16 cellular contexts compared by ENCODE assay signal in the genomic region with DNA sequence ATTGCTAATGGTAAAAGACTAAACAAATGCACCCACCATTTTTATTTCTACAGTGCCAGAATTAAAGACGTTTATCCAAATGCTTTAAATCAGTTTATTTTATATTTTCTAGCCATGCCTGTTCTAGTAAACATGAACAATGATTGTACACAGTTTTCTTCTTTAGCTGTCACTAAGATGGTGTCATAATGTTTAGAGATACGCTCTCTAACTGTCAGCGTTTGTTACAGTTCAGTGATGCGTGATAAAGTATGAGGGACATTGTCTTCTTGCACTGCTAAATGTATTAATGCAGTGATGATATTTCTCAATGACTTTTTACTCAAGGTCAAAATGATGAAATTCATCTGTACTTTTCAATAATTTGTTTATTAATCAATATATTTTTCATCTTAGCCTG.
DNase-seq lines count a peak whose midpoint lies in the region; ATAC-seq and TF ChIP-seq lines count a peak whose summit lies in the region.
"Had no signal": no experiment of that assay in that cellular context is flagged by ENCODE, and none has a peak within 500 bp of the region (broad histone marks: within the 10 kb centered on the region; RNA-seq: fewer than 3 reads in every experiment).

No MANE protein-coding gene starts in this region.

- no peak for ATAC-seq in HG02870 (IDR thresholded peaks at IDR 0.05; ENCODE audit: unreplicated experiment)
- no peak for ATAC-seq in HG03175 (IDR thresholded peaks at IDR 0.05; ENCODE audit: unreplicated experiment)
- no peak for ATAC-seq in HG03457 (IDR thresholded peaks at IDR 0.05; ENCODE audit: unreplicated experiment)
- ATAC-seq: GM12878, HCT116, HepG2 had no signal

- no peak overlapping the region for H3K9ac ChIP-seq in parathyroid adenoma
- H3K9ac ChIP-seq: GM23248 had no signal

- peak overlapping the region; percentile 56 for H2AFZ ChIP-seq in parathyroid adenoma
- H2AFZ ChIP-seq: GM23248 had no signal

- no peak overlapping the region for H3K4me3 ChIP-seq in parathyroid adenoma (ENCODE audit: low read depth, low read length)
- H3K4me3 ChIP-seq: GM12878, GM23248 had no signal

- peaks cover 12% of the 10 kb centered on the region for H3K4me1 ChIP-seq in parathyroid adenoma
- H3K4me1 ChIP-seq: Caco-2 had no signal

- H3K27ac ChIP-seq in parathyroid adenoma = peak overlapping the region; percentile 84
- H3K27ac ChIP-seq: 22Rv1, GM23248 had no signal

- DNase-seq in NCI-H1417 (lab: John Stamatoyannopoulos, UW) = peak in 2 of 3 experiments; percentile 4 to 28
- no peak for DNase-seq in NCI-H1417 treated with DMSO at 0.1 percent for 48 hours (lab: John Stamatoyannopoulos, UW)
- DNase-seq in DMS53 treated with DMSO at 0.1 percent for 48 hours (lab: John Stamatoyannopoulos, UW; ENCODE audit: unreplicated experiment) = peak; percentile 66
- peak; percentile 7 for DNase-seq in glomerular visceral epithelial cell (ENCODE audit: extremely low spot score)
- DNase-seq: Caco-2; CD8-positive, alpha-beta memory T cell; DMS79; GM23248 had no signal

- no peaks in the 10 kb centered on the region for H3K36me3 ChIP-seq in parathyroid adenoma (ENCODE audit: control insufficient read depth, insufficient read depth, low read length)

- H3K9me3 ChIP-seq in parathyroid adenoma (ENCODE audit: control insufficient read depth, low read length) = no peaks in the 10 kb centered on the region
- H3K9me3 ChIP-seq: Caco-2 had no signal

- H3K79me2 ChIP-seq in parathyroid adenoma = no peaks in the 10 kb centered on the region

- TF ChIP-seq CTCF in parathyroid adenoma (IDR thresholded peaks at IDR 0.05) = no peak

- peak overlapping the region; percentile 23 for H3K4me2 ChIP-seq in parathyroid adenoma (ENCODE audit: low read length)

- H3K27me3 ChIP-seq in parathyroid adenoma (ENCODE audit: control insufficient read depth, insufficient read depth, low read length) = no peaks in the 10 kb centered on the region
